In genomic region chr15:51751687-51752683, GRCh38 we compare ENCODE assay signal across 8 cellular contexts. TPM values are rescaled to one million over a fixed set of nuclear protein-coding genes. Genes with fewer than 3 reads are reported as not detected.
DNase-seq lines count a peak whose midpoint lies in the region; ATAC-seq, FAIRE-seq and TF ChIP-seq lines count a peak whose summit lies in the region.

No MANE protein-coding gene starts in this region.

- H4K5ac ChIP-seq in mesendoderm (ENCODE audit: low read length): no peak overlapping the region

- H3K79me1 ChIP-seq in mesendoderm (ENCODE audit: low read length): no peaks in the 10 kb centered on the region

- H3K27me3 ChIP-seq in effector memory CD4-positive, alpha-beta T cell (replicated peaks; ENCODE audit: control insufficient read depth, insufficient read depth, low read length, poor library complexity, severe bottlenecking): no peaks in the 10 kb centered on the region
- peaks cover 13% of the 10 kb centered on the region for H3K27me3 ChIP-seq in mesendoderm (ENCODE audit: insufficient read depth, low read length, poor library complexity)

- CTCF ChIA-PET in T-cell (lab: Charles Lee): interaction anchor here in 1 of 2 donors (0.7 kb wide), 1 partner anchor 16 kb away, joined by 3 read pairs; no protein-coding TSS in a partner anchor

- ATAC-seq in GM19351 (IDR thresholded peaks at IDR 0.05; ENCODE audit: unreplicated experiment) (peak; percentile 52), HG03442 (IDR thresholded peaks at IDR 0.05; ENCODE audit: unreplicated experiment) (peak; percentile 34), T-cell (replicated peaks in 1 of 4) (peak; percentile 53 to 61 (median 56))

- peak; percentile 28 for DNase-seq in COR-L47 (lab: John Stamatoyannopoulos, UW)
- peak in 3 of 34 experiments; percentile 3 to 15 (median 5) for DNase-seq in T-cell
- DNase-seq in effector memory CD4-positive, alpha-beta T cell: no peak
- DNase-seq in mesendoderm: peak; percentile 63
- no peak for DNase-seq in type B pancreatic cell (ENCODE audit: extremely low spot score, unreplicated experiment)
- no peak for DNase-seq in D721Med (ENCODE audit: insufficient read length, low spot score)

- no peak overlapping the region for H3K4ac ChIP-seq in mesendoderm (ENCODE audit: low read depth, low read length)

- no peak overlapping the region for H4K8ac ChIP-seq in mesendoderm (ENCODE audit: low read depth, low read length)

- H3K4me1 Mint-ChIP-seq in T-cell (peaks cover 40 to 53% (median 44%) of the 10 kb centered on the region in 3 donors), type B pancreatic cell (ENCODE audit: unreplicated experiment) (peaks cover 5% of the 10 kb centered on the region)

- H3K9ac ChIP-seq in mesendoderm (ENCODE audit: low read length): peak overlapping the region; percentile 64

- H3K4me1 ChIP-seq in effector memory CD4-positive, alpha-beta T cell (ENCODE audit: control insufficient read depth, insufficient read depth, low read length, poor library complexity, severe bottlenecking): no peaks in the 10 kb centered on the region
- no peaks in the 10 kb centered on the region for H3K4me1 ChIP-seq in mesendoderm (ENCODE audit: control insufficient read depth, low read depth, low read length)

- H3K27ac Mint-ChIP-seq in T-cell (peak overlapping the region in 1 of 2 donors; percentile 32), type B pancreatic cell (no peak overlapping the region)

- peak overlapping the region; percentile 74 for H3K56ac ChIP-seq in mesendoderm (ENCODE audit: low read length)

- no peak overlapping the region for H2BK15ac ChIP-seq in mesendoderm (replicated peaks; ENCODE audit: low read depth)

- H3K79me2 ChIP-seq in mesendoderm (ENCODE audit: control insufficient read depth, insufficient read depth, low read length): no peaks in the 10 kb centered on the region

- FAIRE-seq in D721Med (lab: Jason Lieb, UNC): no peak

- H2BK5ac ChIP-seq in mesendoderm (ENCODE audit: low read length): no peak overlapping the region

- peak overlapping the region; percentile 57 for H3K4me3 ChIP-seq in effector memory CD4-positive, alpha-beta T cell (ENCODE audit: insufficient read depth, low read depth, low read length, poor library complexity, severe bottlenecking)
- peak overlapping the region; percentile 60 for H3K4me3 ChIP-seq in mesendoderm (ENCODE audit: low read length)

- no CpG with 5 or more reads among the region's 73 CpGs for WGBS in mesendoderm (ENCODE audit: extremely low coverage, insufficient coverage, low lambda C conversion rate)

- H3K27me3 Mint-ChIP-seq in T-cell (peaks cover 0 to 4% of the 10 kb centered on the region in 2 donors), type B pancreatic cell (peaks cover 73% of the 10 kb centered on the region)

- H3K36me3 Mint-ChIP-seq in T-cell (peaks cover 10% of the 10 kb centered on the region), type B pancreatic cell (no peaks in the 10 kb centered on the region)

- H3K4me3 Mint-ChIP-seq in T-cell: peak overlapping the region; percentile 83 to 86 (median 84)
- H3K4me3 Mint-ChIP-seq in type B pancreatic cell: peak overlapping the region; percentile 91

- TF ChIP-seq CTCF in type B pancreatic cell (conservative IDR thresholded peaks at IDR 0.05): no peak
- TF ChIP-seq CTCF in D721Med (IDR thresholded peaks at IDR 0.05; ENCODE audit: insufficient read depth, missing control alignments): no peak

- no peak overlapping the region for H3K18ac ChIP-seq in mesendoderm (ENCODE audit: low read length)

- H2BK120ac ChIP-seq in mesendoderm (ENCODE audit: low read depth, low read length): no peak overlapping the region

- H3K9me3 ChIP-seq in effector memory CD4-positive, alpha-beta T cell (ENCODE audit: control insufficient read depth, low read length): no peaks in the 10 kb centered on the region

- no peak overlapping the region for H3K23ac ChIP-seq in mesendoderm (ENCODE audit: low read length)

- POLR2A ChIA-PET in T-cell (lab: Charles Lee): interaction anchor here (0.6 to 0.8 kb wide), 2 partner anchors 14 to 289 kb away, joined by 3 to 5 read pairs; no protein-coding TSS in a partner anchor

- no peaks in the 10 kb centered on the region for H3K9me3 Mint-ChIP-seq in T-cell
- no peaks in the 10 kb centered on the region for H3K9me3 Mint-ChIP-seq in type B pancreatic cell

- H3K27ac ChIP-seq in effector memory CD4-positive, alpha-beta T cell (ENCODE audit: insufficient read depth, low read length, poor library complexity, severe bottlenecking): no peak overlapping the region
- H3K27ac ChIP-seq in mesendoderm (ENCODE audit: low read depth, low read length): no peak overlapping the region

- H3K4me2 ChIP-seq in mesendoderm (ENCODE audit: low read length): peak overlapping the region; percentile 99

- no peak overlapping the region for H2AK5ac ChIP-seq in mesendoderm (ENCODE audit: low read length)

- no peaks in the 10 kb centered on the region for H3K36me3 ChIP-seq in effector memory CD4-positive, alpha-beta T cell (ENCODE audit: control insufficient read depth, insufficient read depth, low read length)
- H3K36me3 ChIP-seq in mesendoderm (ENCODE audit: control insufficient read depth, insufficient read depth, low read length): no peaks in the 10 kb centered on the region

RNA-seq across cellular contexts. Expression of gene TMOD2, which starts 0.6 kb away (rescaled TPM):
- total RNA-seq in T-cell: 10 to 100 TPM; 10.9 to 17.2 (median 16.8) TPM
- 1.2 TPM for polyA plus RNA-seq in mesendoderm (2013, experiment 1 of 2)
- polyA plus RNA-seq in mesendoderm (2013, experiment 2 of 2): 1.4 TPM
- total RNA-seq in type B pancreatic cell (ENCODE audit: low replicate concordance): 6.7 and 8.3 TPM in 2 replicates

RNA-seq across cellular contexts. Expression of gene LYSMD2, which starts 14.5 kb away (rescaled TPM):
- total RNA-seq in T-cell (10 to 100 TPM; 16.6 to 36.2 (median 26.2) TPM), type B pancreatic cell (ENCODE audit: low replicate concordance) (3.9 and 6.2 TPM in 2 replicates)
- 2.3 TPM for polyA plus RNA-seq in mesendoderm (2013, experiment 1 of 2)
- 2.7 TPM for polyA plus RNA-seq in mesendoderm (2013, experiment 2 of 2)

Comparison
In these comparisons a context has a peak if more than half of its experiments do, and no peak if none do; other contexts are left out.
1. DNase-seq: peak in COR-L47 (single experiment) and mesendoderm (single experiment); none in effector memory CD4-positive, alpha-beta T cell (0 of 3), type B pancreatic cell (single experiment) and D721Med (single experiment).
2. Peak in every context shown above with its lines, with median percentiles within 50 percentile points of each other: ATAC-seq.